In the genomic region with DNA sequence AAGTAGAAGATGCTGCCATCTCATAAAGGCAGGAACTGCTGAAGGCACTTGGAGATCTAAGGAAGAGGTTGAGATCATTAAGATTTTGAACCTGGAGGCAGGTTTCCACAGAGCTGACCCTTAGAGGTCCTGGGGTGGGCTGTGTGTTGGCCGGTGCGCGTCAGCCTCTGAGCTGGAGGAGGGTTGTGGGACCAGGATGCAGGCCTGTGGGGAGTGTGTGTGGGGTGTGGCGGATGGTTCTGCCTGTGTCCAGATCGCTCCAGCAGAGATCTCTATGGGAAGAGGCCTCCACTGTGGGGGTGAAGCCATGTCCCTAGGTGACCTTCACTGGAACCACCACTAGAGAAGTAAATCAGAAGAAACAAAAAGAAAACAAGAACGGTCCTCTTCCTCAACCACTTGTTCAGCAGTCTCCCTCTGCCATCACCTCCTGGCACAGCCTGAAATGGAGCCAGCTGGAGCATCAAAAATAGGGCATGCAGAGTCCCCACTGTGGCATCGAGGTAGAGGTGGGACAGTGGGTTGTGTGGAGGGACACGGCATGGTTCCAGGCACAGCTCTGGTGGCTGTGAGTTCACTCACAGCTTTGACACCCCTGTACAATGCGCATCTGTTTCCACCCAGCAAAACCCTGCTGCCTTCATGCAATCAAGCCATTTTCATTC, we compare ENCODE assay signal across 26 cellular contexts.
"Had no signal": no experiment of that assay in that cellular context is flagged by ENCODE, and none has a peak within 500 bp of the region (broad histone marks: within the 10 kb centered on the region; RNA-seq: fewer than 3 reads in every experiment).

No MANE protein-coding gene starts in this region.

- H3K27me3 ChIP-seq: brain microvascular endothelial cell, colonic mucosa, foreskin keratinocyte, gastrocnemius medialis had no signal

- H3K4me3 Mint-ChIP-seq: activated CD4-positive, alpha-beta memory T cell treated with anti-CD3 and anti-CD28 coated beads, Interleukin-2, amount 10 ng/mL, durations not matched to agents 7 days and 5 days; activated CD4-positive, alpha-beta T cell treated with anti-CD3 and anti-CD28 coated beads, Interleukin-2, amount 10 ng/mL, durations not matched to agents 7 days and 5 days; activated naive CD4-positive, alpha-beta T cell treated with anti-CD3 and anti-CD28 coated beads, Interleukin-2, amount 10 ng/mL, durations not matched to agents 7 days and 5 days; activated naive CD8-positive, alpha-beta T cell treated with anti-CD3 and anti-CD28 coated beads, Interleukin-2, amount 10 ng/mL, durations not matched to agents 7 days and 5 days; activated T-cell treated with anti-CD3 and anti-CD28 coated beads, Interleukin-2, amount 50 U/mL, for 24 hours; activated T-cell treated with anti-CD3 and anti-CD28 coated beads, Interleukin-2, amount 50 U/mL, for 72 hours; central memory CD8-positive, alpha-beta T cell had no signal

- H3K9me3 ChIP-seq: colonic mucosa had no signal

- H3K27me3 Mint-ChIP-seq: activated CD4-positive, alpha-beta memory T cell treated with anti-CD3 and anti-CD28 coated beads, Interleukin-2, amount 10 ng/mL, durations not matched to agents 7 days and 5 days; activated CD4-positive, alpha-beta T cell treated with anti-CD3 and anti-CD28 coated beads, Interleukin-2, amount 10 ng/mL, durations not matched to agents 7 days and 5 days; activated naive CD4-positive, alpha-beta T cell treated with anti-CD3 and anti-CD28 coated beads, Interleukin-2, amount 10 ng/mL, durations not matched to agents 7 days and 5 days; activated naive CD8-positive, alpha-beta T cell treated with anti-CD3 and anti-CD28 coated beads, Interleukin-2, amount 10 ng/mL, durations not matched to agents 7 days and 5 days; central memory CD8-positive, alpha-beta T cell had no signal

- H3K4me1 Mint-ChIP-seq: activated CD4-positive, alpha-beta memory T cell treated with anti-CD3 and anti-CD28 coated beads, Interleukin-2, amount 10 ng/mL, durations not matched to agents 7 days and 5 days; activated CD4-positive, alpha-beta T cell treated with anti-CD3 and anti-CD28 coated beads, Interleukin-2, amount 10 ng/mL, durations not matched to agents 7 days and 5 days; activated naive CD4-positive, alpha-beta T cell treated with anti-CD3 and anti-CD28 coated beads, Interleukin-2, amount 10 ng/mL, durations not matched to agents 7 days and 5 days; activated naive CD8-positive, alpha-beta T cell treated with anti-CD3 and anti-CD28 coated beads, Interleukin-2, amount 10 ng/mL, durations not matched to agents 7 days and 5 days; central memory CD8-positive, alpha-beta T cell had no signal

- H3K27ac Mint-ChIP-seq: activated CD4-positive, alpha-beta memory T cell treated with anti-CD3 and anti-CD28 coated beads, Interleukin-2, amount 10 ng/mL, durations not matched to agents 7 days and 5 days; activated CD4-positive, alpha-beta T cell treated with anti-CD3 and anti-CD28 coated beads, Interleukin-2, amount 10 ng/mL, durations not matched to agents 7 days and 5 days; activated naive CD4-positive, alpha-beta T cell treated with anti-CD3 and anti-CD28 coated beads, Interleukin-2, amount 10 ng/mL, durations not matched to agents 7 days and 5 days; activated naive CD4-positive, alpha-beta T cell treated with anti-CD3 and anti-CD28 coated beads, Interleukin-2, amount 50 U/mL, for 72 hours; activated naive CD8-positive, alpha-beta T cell treated with anti-CD3 and anti-CD28 coated beads, Interleukin-2, amount 10 ng/mL, durations not matched to agents 7 days and 5 days; activated T-cell treated with anti-CD3 and anti-CD28 coated beads, Interleukin-2, amount 50 U/mL, for 24 hours; activated T-cell treated with anti-CD3 and anti-CD28 coated beads, Interleukin-2, amount 50 U/mL, for 72 hours had no signal

- H3K4me1 ChIP-seq: colonic mucosa, esophagus muscularis mucosa, foreskin keratinocyte, gastrocnemius medialis, heart left ventricle had no signal

- H3K36me3 ChIP-seq: brain microvascular endothelial cell, colonic mucosa, esophagus muscularis mucosa, gastrocnemius medialis, heart left ventricle had no signal

- ATAC-seq: activated naive CD4-positive, alpha-beta T cell treated with anti-CD3 and anti-CD28 coated beads, Interleukin-2, amount 50 U/mL, for 72 hours; activated T-cell treated with anti-CD3 and anti-CD28 coated beads, Interleukin-2, amount 50 U/mL, for 72 hours; foreskin keratinocyte; gastrocnemius medialis; heart left ventricle had no signal

- H3K27ac ChIP-seq: brain microvascular endothelial cell, colonic mucosa, esophagus muscularis mucosa, foreskin keratinocyte, gastrocnemius medialis, heart left ventricle had no signal

- H3K4me3 ChIP-seq: colonic mucosa, esophagus muscularis mucosa, gastrocnemius medialis, heart left ventricle had no signal

- H3K36me3 Mint-ChIP-seq: activated naive CD4-positive, alpha-beta T cell treated with anti-CD3 and anti-CD28 coated beads, Interleukin-2, amount 10 ng/mL, durations not matched to agents 7 days and 5 days; activated naive CD8-positive, alpha-beta T cell treated with anti-CD3 and anti-CD28 coated beads, Interleukin-2, amount 10 ng/mL, durations not matched to agents 7 days and 5 days had no signal

- DNase-seq: activated CD4-positive, alpha-beta memory T cell treated with anti-CD3 and anti-CD28 coated beads, Interleukin-2, amount 10 ng/mL, durations not matched to agents 7 days and 5 days; activated CD4-positive, alpha-beta T cell treated with anti-CD3 and anti-CD28 coated beads for 4 hours; activated CD4-positive, alpha-beta T cell treated with anti-CD3 and anti-CD28 coated beads, Interleukin-2, amount 10 ng/mL, durations not matched to agents 7 days and 5 days; activated CD4-positive, alpha-beta T cell treated with anti-CD3 and anti-CD28 coated beads, Interleukin-2, amount 50 U/mL, for 4 hours; activated CD4-positive, CD25-positive, alpha-beta regulatory T cell; activated CD4-positive, CD25-positive, alpha-beta regulatory T cell treated with anti-CD3 and anti-CD28 coated beads, Interleukin-2, amount 50 U/mL, for 72 hours; activated CD8-positive, alpha-beta memory T cell treated with anti-CD3 and anti-CD28 coated beads, Interleukin-2, amount 50 U/mL, for 48 hours; activated gamma-delta T cell; activated naive CD4-positive, alpha-beta T cell; activated naive CD4-positive, alpha-beta T cell treated with anti-CD3 and anti-CD28 coated beads, Interleukin-2, amount 10 ng/mL, durations not matched to agents 7 days and 5 days; activated naive CD8-positive, alpha-beta T cell treated with anti-CD3 and anti-CD28 coated beads, Interleukin-2, amount 10 ng/mL, durations not matched to agents 7 days and 5 days; activated T-cell treated with anti-CD3 and anti-CD28 coated beads for 4 hours; activated T-cell treated with anti-CD3 and anti-CD28 coated beads, Interleukin-2, amount 50 U/mL, for 24 hours; activated T-cell treated with anti-CD3 and anti-CD28 coated beads, Interleukin-2, amount 50 U/mL, for 72 hours; brain microvascular endothelial cell; colonic mucosa; effector memory CD4-positive, alpha-beta T cell; erythroblast; foreskin keratinocyte; gastrocnemius medialis; glutamatergic neuron; heart left ventricle; T-helper 2 cell had no signal
